Comparison of ENCODE assay signal across 21 cellular contexts in genomic region chr5:101326766-101327165, GRCh38.
DNase-seq lines count a peak whose midpoint lies in the region; ATAC-seq and TF ChIP-seq lines count a peak whose summit lies in the region.
"Had no signal": no experiment of that assay in that cellular context is flagged by ENCODE, and none has a peak within 500 bp of the region (broad histone marks: within the 10 kb centered on the region; RNA-seq: fewer than 3 reads in every experiment).

No MANE protein-coding gene starts in this region.

- no peaks in the 10 kb centered on the region for H3K9me2 ChIP-seq in GM23248 (ENCODE audit: insufficient read depth)

- H2AFZ ChIP-seq in GM23248 = no peak overlapping the region

- no peak for TF ChIP-seq POLR2A in right lobe of liver (IDR thresholded peaks at IDR 0.05)

- H3K9ac ChIP-seq in GM23248 = no peak overlapping the region

- TF ChIP-seq CTCF in epithelial cell of esophagus (IDR thresholded peaks at IDR 0.05; ENCODE audit: insufficient read depth, low read depth, low read length, missing control alignments) (no peak), right lobe of liver (IDR thresholded peaks at IDR 0.05) (no peak)

- ATAC-seq in GM18868 (IDR thresholded peaks at IDR 0.05; ENCODE audit: unreplicated experiment) = no peak
- no peak for ATAC-seq in GM18907 (IDR thresholded peaks at IDR 0.05; ENCODE audit: unreplicated experiment)
- no peak for ATAC-seq in right lobe of liver
- ATAC-seq: GM12878, HepG2 had no signal

- no peaks in the 10 kb centered on the region for H3F3A ChIP-seq in GM23248 (ENCODE audit: insufficient read depth)

- H3K27me3 ChIP-seq in GM23248 (replicated peaks; ENCODE audit: insufficient read depth) (no peaks in the 10 kb centered on the region), right lobe of liver (no peaks in the 10 kb centered on the region)

- no peak overlapping the region for H3K4me3 ChIP-seq in GM23248
- H3K4me3 ChIP-seq in epithelial cell of esophagus (ENCODE audit: low read length) = no peak overlapping the region
- no peak overlapping the region for H3K4me3 ChIP-seq in right lobe of liver
- H3K4me3 ChIP-seq: GM12878 had no signal

- DNase-seq in GM23248 (peak; percentile 60), epithelial cell of esophagus (ENCODE audit: low read depth) (peak; percentile 2), fibroblast of peridontal ligament (ENCODE audit: extremely low read depth) (peak; percentile 25), stromal cell of bone marrow (ENCODE audit: low read depth) (peak; percentile 6), AG20443 (ENCODE audit: low spot score) (no peak), right lobe of liver (no peak)
- DNase-seq: ACHN; AML-193; Caco-2; CD4-positive, alpha-beta T cell; DMS153; DMS79; GF-D8; GOT3; H7; KBM-7 had no signal

- no peaks in the 10 kb centered on the region for H4K20me1 ChIP-seq in GM23248 (ENCODE audit: insufficient read depth)

- no peaks in the 10 kb centered on the region for H3K9me3 ChIP-seq in GM23248 (ENCODE audit: low read depth)
- H3K9me3 ChIP-seq in right lobe of liver = peaks cover 0 to 4% (median 0%) of the 10 kb centered on the region in 4 donors
- H3K9me3 ChIP-seq: Caco-2 had no signal

- H3K27ac ChIP-seq in GM23248 (no peak overlapping the region), right lobe of liver (no peak overlapping the region)
- H3K27ac ChIP-seq: C4-2B had no signal

- H3K36me3 ChIP-seq in GM23248 (ENCODE audit: low read depth) = no peaks in the 10 kb centered on the region
- H3K36me3 ChIP-seq in right lobe of liver = no peaks in the 10 kb centered on the region

- intact Hi-C loops in right lobe of liver (cut with DNase I) = no loop called here

- in situ Hi-C loops in GM23248 (cut with MboI) = no loop called here

- H3K4me2 ChIP-seq in GM23248 (ENCODE audit: unreplicated experiment) = no peak overlapping the region

- H3K4me1 ChIP-seq in GM23248 (ENCODE audit: insufficient read depth) (no peaks in the 10 kb centered on the region), right lobe of liver (no peaks in the 10 kb centered on the region)
- H3K4me1 ChIP-seq: Caco-2 had no signal

- no peaks in the 10 kb centered on the region for H3K79me2 ChIP-seq in GM23248 (ENCODE audit: insufficient read depth)

Comparison
In these comparisons a context has a peak if more than half of its experiments do, and no peak if none do; other contexts are left out.
1. DNase-seq: peak in GM23248 (single experiment), epithelial cell of esophagus (single experiment), fibroblast of peridontal ligament (single experiment) and stromal cell of bone marrow (single experiment); none in AG20443 (single experiment) and right lobe of liver (0 of 3).